27 cellular contexts compared by ENCODE assay signal in genomic region chr3:68009865-68010264, GRCh38.
DNase-seq lines count a peak whose midpoint lies in the region; ATAC-seq, FAIRE-seq and TF ChIP-seq lines count a peak whose summit lies in the region.
"Had no signal": no experiment of that assay in that cellular context is flagged by ENCODE, and none has a peak within 500 bp of the region (broad histone marks: within the 10 kb centered on the region; RNA-seq: fewer than 3 reads in every experiment).

No MANE protein-coding gene starts in this region.

- H4K91ac ChIP-seq in H1 (replicated peaks; ENCODE audit: insufficient read length, low read length): no peak overlapping the region

- H3K14ac ChIP-seq in H1 (ENCODE audit: insufficient read length): no peak overlapping the region

- 88% methylated on average over 5 of the region's 5 CpGs; no CpG with 5 or more reads in 1 of the 2 experiments for WGBS in H1 (ENCODE audit: extremely low coverage in 1 of 2, insufficient coverage in 1 of 2, insufficient read length in 1 of 2, insufficient replicate concordance in 2 of 2, low coverage in 1 of 2, low lambda C conversion rate in 2 of 2, missing lambda C conversion rate in 1 of 2), 2 experiments

- H2AK5ac ChIP-seq in H1 (ENCODE audit: low read depth, low read length): no peak overlapping the region

- TF ChIP-seq CTCF in H1 (IDR thresholded peaks at IDR 0.05; ENCODE audit: control extremely low read depth in 1 of 3, insufficient read depth in 1 of 3, low read depth in 1 of 3, low read length in 3 of 3): no peak
- TF ChIP-seq CTCF in osteoblast (IDR thresholded peaks at IDR 0.05; ENCODE audit: extremely low read depth, low read depth, low read length): no peak

- no peak overlapping the region for H3K9ac ChIP-seq in H1 (replicated peaks in 1 of 4; ENCODE audit: extremely low read depth in 1 of 4, low read depth in 3 of 4, low read length in 3 of 4)
- H3K9ac ChIP-seq: BLaER1 had no signal

- H3K79me2 ChIP-seq in H1 (ENCODE audit: control insufficient read depth in 1 of 2, insufficient read depth in 2 of 2, low read length in 2 of 2): no peaks in the 10 kb centered on the region
- H3K79me2 ChIP-seq in osteoblast (ENCODE audit: insufficient read depth, low read length): no peaks in the 10 kb centered on the region

- no peak overlapping the region for H4K5ac ChIP-seq in H1 (ENCODE audit: insufficient read length, low read depth, low read length)

- H3K36me3 ChIP-seq in H1 (ENCODE audit: control insufficient read depth in 2 of 4, insufficient read depth in 4 of 4, low read length in 3 of 4) (no peaks in the 10 kb centered on the region), osteoblast (ENCODE audit: insufficient read depth, low read length) (no peaks in the 10 kb centered on the region)
- H3K36me3 ChIP-seq: BE2C, BLaER1 had no signal

- no peak overlapping the region for H3K18ac ChIP-seq in H1 (ENCODE audit: extremely low read depth, low read length)

- H2BK20ac ChIP-seq in H1 (ENCODE audit: low read length): no peak overlapping the region

- H3K9me3 ChIP-seq in H1 (ENCODE audit: insufficient read depth in 2 of 2, low read depth in 1 of 2, low read length in 1 of 2) (no peaks in the 10 kb centered on the region), osteoblast (ENCODE audit: low read depth, low read length) (no peaks in the 10 kb centered on the region)
- H3K9me3 ChIP-seq: A549, BE2C had no signal

- no peak overlapping the region for H3K4ac ChIP-seq in H1 (replicated peaks; ENCODE audit: insufficient read length, low read depth, low read length)

- DNase-seq in Ammon's horn (ENCODE audit: low spot score) (peak; percentile 12), H1 (ENCODE audit: low read depth in 1 of 2, low spot score in 2 of 2) (no peak), osteoblast (ENCODE audit: insufficient read length, low spot score, missing footprints) (peak; percentile 51)
- DNase-seq: AML-193; BE2C; C1 segment of cervical spinal cord; CD4-positive, alpha-beta memory T cell; CD4-positive, CD25-positive, alpha-beta regulatory T cell; CD8-positive, alpha-beta memory T cell; COR-L47; DMS 273 treated with DMSO at 0.1 percent for 48 hours; DMS153; DMS53; DMS79; DND-41; EL; GDM1 had no signal

- FAIRE-seq in H1 (lab: Jason Lieb, UNC): no peak
- FAIRE-seq: A549, GM12878, GM12892, GM18507, GM19239 had no signal

- H3K23ac ChIP-seq in H1 (ENCODE audit: insufficient read length): no peak overlapping the region

- no peaks in the 10 kb centered on the region for H3K79me1 ChIP-seq in H1 (ENCODE audit: low read depth, low read length)

- H4K20me1 ChIP-seq in H1 (replicated peaks in 1 of 2; ENCODE audit: control insufficient read depth in 1 of 2, insufficient read depth in 2 of 2, low read length in 2 of 2) (no peaks in the 10 kb centered on the region), osteoblast (ENCODE audit: insufficient read depth, low read length) (no peaks in the 10 kb centered on the region)
- H4K20me1 ChIP-seq: BLaER1 had no signal

- H2BK15ac ChIP-seq in H1 (ENCODE audit: low read length): no peak overlapping the region

- H3K56ac ChIP-seq in H1 (replicated peaks; ENCODE audit: insufficient read length, low read depth, low read length): no peak overlapping the region

- no peak overlapping the region for H2BK5ac ChIP-seq in H1 (ENCODE audit: low read depth, low read length)

- H2AFZ ChIP-seq in H1 (ENCODE audit: low read length) (0 out of 2 replicates have a peak overlapping the region, but pooled peaks have one; percentile 37), osteoblast (ENCODE audit: low read length) (no peak overlapping the region)

- H3K23me2 ChIP-seq in H1 (ENCODE audit: low read depth, low read length): peaks cover 5% of the 10 kb centered on the region; the same call in 1 of the 2 replicates

- no peak overlapping the region for H4K8ac ChIP-seq in H1 (ENCODE audit: extremely low read depth, insufficient read depth, low read length)

- ATAC-seq in HG03520 (IDR thresholded peaks at IDR 0.05; ENCODE audit: unreplicated experiment) (no peak), HG03095 (IDR thresholded peaks at IDR 0.05; ENCODE audit: unreplicated experiment) (no peak), GM18519 (IDR thresholded peaks at IDR 0.05; ENCODE audit: low FRiP score, unreplicated experiment) (no peak)
- ATAC-seq: A549, GM12878 had no signal

- TF ChIP-seq EP300 in H1 (IDR thresholded peaks at IDR 0.05; ENCODE audit: borderline replicate concordance in 1 of 2, low read depth in 2 of 2, low read length in 2 of 2): no peak

- H3K4me1 ChIP-seq in H1 (replicated peaks in 1 of 4; ENCODE audit: control insufficient read depth in 3 of 4, insufficient read depth in 4 of 4, low read length in 3 of 4): peaks cover 0 to 6% (median 2%) of the 10 kb centered on the region in 4 experiments; a peak in 5 of 7 replicates
- H3K4me1 ChIP-seq in osteoblast (ENCODE audit: insufficient read depth, low read length): no peaks in the 10 kb centered on the region
- H3K4me1 ChIP-seq: A549, BE2C, BLaER1 had no signal

- TF ChIP-seq POLR2A in H1 (IDR thresholded peaks at IDR 0.05; ENCODE audit: control extremely low read depth in 1 of 2, low read depth in 2 of 2, low read length in 2 of 2): no peak

- no peak overlapping the region for H3K4me3 ChIP-seq in H1 (ENCODE audit: extremely low read depth in 1 of 4, insufficient read depth in 2 of 4, low read depth in 3 of 4, low read length in 4 of 4)
- no peak overlapping the region for H3K4me3 ChIP-seq in osteoblast (ENCODE audit: insufficient read depth, low read length)
- H3K4me3 ChIP-seq: A549, BLaER1, GM12878 had no signal

- no peak overlapping the region for H2BK12ac ChIP-seq in H1 (ENCODE audit: low read depth, low read length)

- H3K27me3 ChIP-seq in H1 (replicated peaks in 1 of 4; ENCODE audit: control insufficient read depth in 3 of 4, extremely low read depth in 1 of 4, insufficient read depth in 3 of 4, low read length in 3 of 4): peaks cover 0 to 7% (median under 1%) of the 10 kb centered on the region in 4 experiments; a peak in 2 of 7 replicates
- no peaks in the 10 kb centered on the region for H3K27me3 ChIP-seq in osteoblast (ENCODE audit: insufficient read depth, low read length)

- TF ChIP-seq RAD21 in H1 (IDR thresholded peaks at IDR 0.05 in 1 of 2, conservative IDR thresholded peaks at IDR 0.05 in 1 of 2; ENCODE audit: low read depth in 2 of 2, low read length in 2 of 2): no peak

- H3K27ac ChIP-seq in H1 (ENCODE audit: low read depth, low read length): no peak overlapping the region
- H3K27ac ChIP-seq in osteoblast (ENCODE audit: low read depth, low read length): no peak overlapping the region
- H3K27ac ChIP-seq: 22Rv1, A549, BLaER1 had no signal

- no peak overlapping the region for H2BK120ac ChIP-seq in H1 (replicated peaks; ENCODE audit: low read depth, low read length)

- POLR2A ChIA-PET in H1 (lab: Charles Lee; ENCODE audit: partially characterized antibody): no interaction called here

- no peak overlapping the region for H3K4me2 ChIP-seq in H1 (ENCODE audit: insufficient read depth in 1 of 2, low read depth in 2 of 2, low read length in 2 of 2)
- H3K4me2 ChIP-seq in osteoblast (ENCODE audit: insufficient read depth, low read length): no peak overlapping the region
- H3K4me2 ChIP-seq: A549, BLaER1 had no signal

- CTCF ChIA-PET in H1 (lab: Charles Lee; ENCODE audit: partially characterized antibody): no interaction called here

TF ChIP-seq in H1, 55 proteins besides CTCF, POLR2A, EP300 and RAD21:
- no peak for TF ChIP-seq EGR1 (IDR thresholded peaks at IDR 0.05; ENCODE audit: borderline replicate concordance, low read depth, low read length)
- no peak for TF ChIP-seq NANOG (IDR thresholded peaks at IDR 0.05; ENCODE audit: insufficient read depth, low read depth, low read length, poor library complexity, severe bottlenecking)
- TF ChIP-seq CEBPB (IDR thresholded peaks at IDR 0.05; ENCODE audit: low read depth, low read length): no peak
- TF ChIP-seq CHD1 (IDR thresholded peaks at IDR 0.05; ENCODE audit: low read depth, low read length): no peak
- TF ChIP-seq, protein P1, sequence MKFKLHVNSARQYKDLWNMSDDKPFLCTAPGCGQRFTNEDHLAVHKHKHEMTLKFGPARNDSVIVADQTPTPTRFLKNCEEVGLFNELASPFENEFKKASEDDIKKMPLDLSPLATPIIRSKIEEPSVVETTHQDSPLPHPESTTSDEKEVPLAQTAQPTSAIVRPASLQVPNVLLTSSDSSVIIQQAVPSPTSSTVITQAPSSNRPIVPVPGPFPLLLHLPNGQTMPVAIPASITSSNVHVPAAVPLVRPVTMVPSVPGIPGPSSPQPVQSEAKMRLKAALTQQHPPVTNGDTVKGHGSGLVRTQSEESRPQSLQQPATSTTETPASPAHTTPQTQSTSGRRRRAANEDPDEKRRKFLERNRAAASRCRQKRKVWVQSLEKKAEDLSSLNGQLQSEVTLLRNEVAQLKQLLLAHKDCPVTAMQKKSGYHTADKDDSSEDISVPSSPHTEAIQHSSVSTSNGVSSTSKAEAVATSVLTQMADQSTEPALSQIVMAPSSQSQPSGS (IDR thresholded peaks at IDR 0.05; ENCODE audit: low read length): no peak
- TF ChIP-seq POU5F1 (IDR thresholded peaks at IDR 0.05; ENCODE audit: low read depth, low read length): no peak
- no peak for TF ChIP-seq FOSL1 (IDR thresholded peaks at IDR 0.05; ENCODE audit: insufficient read depth, low read depth, low read length)
- TF ChIP-seq EZH2 (IDR thresholded peaks at IDR 0.05; ENCODE audit: low read depth, low read length, severe bottlenecking): no peak

Comparison
In these comparisons a context has a peak if more than half of its experiments do, and no peak if none do; other contexts are left out.
1. DNase-seq: peak in Ammon's horn (single experiment) and osteoblast (single experiment); none in H1 (0 of 2).